In the genomic region with DNA sequence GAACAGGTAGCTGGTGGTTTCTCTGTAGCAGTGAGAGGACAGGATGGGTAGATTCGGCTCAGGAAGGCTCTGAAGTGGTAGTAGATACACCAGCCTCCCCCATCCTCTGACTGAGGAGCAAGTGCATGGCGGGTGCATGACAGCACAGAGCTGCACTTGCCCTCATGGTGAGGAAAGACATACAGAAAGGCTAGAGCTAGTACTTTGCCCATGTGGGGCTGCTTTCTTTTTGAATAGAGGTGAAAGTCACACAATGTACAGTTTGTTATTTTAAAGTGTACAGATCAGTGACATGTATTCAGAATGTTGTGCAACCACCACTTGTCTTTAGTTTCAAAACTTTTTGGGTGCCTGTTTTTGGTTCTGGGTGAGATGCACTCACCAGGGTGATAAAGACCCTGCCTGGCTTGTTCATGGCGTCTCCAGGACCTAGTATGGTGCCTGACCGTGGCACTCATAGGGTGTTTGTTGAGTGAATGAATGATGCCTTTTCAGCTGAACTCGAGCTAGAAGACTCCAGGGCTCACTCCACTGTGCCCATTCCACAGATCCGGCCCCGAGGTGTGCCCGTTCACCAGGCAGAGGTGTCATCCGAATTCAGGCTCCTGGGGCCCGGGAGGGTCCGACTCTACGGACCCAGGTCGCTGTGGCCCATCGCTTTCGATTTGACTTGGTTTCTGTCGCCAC, we compare ENCODE assay signal across 8 cellular contexts. TPM values are rescaled to one million over a fixed set of nuclear protein-coding genes. Genes with fewer than 3 reads are reported as not detected.
DNase-seq lines count a peak whose midpoint lies in the region; ATAC-seq, FAIRE-seq and TF ChIP-seq lines count a peak whose summit lies in the region.

No MANE protein-coding gene starts in this region.

- no peak for TF ChIP-seq CTCF in RWPE2 (IDR thresholded peaks at IDR 0.05; ENCODE audit: poor library complexity, severe bottlenecking)

- WGBS in small intestine, 3 donors, result 20 to 22% (median 21%) methylated on average over 15 to 16 of the region's 16 CpGs

- H3K36me3 ChIP-seq in RWPE2 (ENCODE audit: low read depth) (peaks cover 18% of the 10 kb centered on the region), small intestine (ENCODE audit: control insufficient read depth in 2 of 2, insufficient read depth in 2 of 2, low read length in 2 of 2) (peaks cover 0 to 11% of the 10 kb centered on the region in 2 donors)

- H3K4me3 ChIP-seq in RWPE2 (ENCODE audit: severe bottlenecking), result no peak overlapping the region
- peak overlapping the region; percentile 47 to 66 for H3K4me3 ChIP-seq in small intestine (ENCODE audit: low read depth in 1 of 2, low read length in 2 of 2)

- DNase-seq in Right ventricle myocardium inferior (ENCODE audit: missing footprints) (no peak), left ventricle myocardium superior (no peak), RWPE2 (ENCODE audit: low spot score) (no peak), fibroblast of gingiva (ENCODE audit: low read depth) (peak; percentile 14), small intestine (peak; percentile 37), NCI-H1694 treated with DMSO at 0.1 percent for 48 hours (lab: John Stamatoyannopoulos, UW) (no peak), HT-29 (ENCODE audit: low spot score) (no peak), middle frontal gyrus (ENCODE audit: extremely low spot score, low spot score) (no peak)

- H3K4me1 ChIP-seq in RWPE2 (ENCODE audit: insufficient read depth, poor library complexity, severe bottlenecking) (peaks cover 17% of the 10 kb centered on the region), small intestine (ENCODE audit: control insufficient read depth in 2 of 2, insufficient read depth in 1 of 2, low read depth in 1 of 2, low read length in 1 of 2) (peaks cover 7 to 16% of the 10 kb centered on the region in 2 donors)

- intact Hi-C loops in Right ventricle myocardium inferior (cut with DNase I), result no loop called here
- intact Hi-C loops in left ventricle myocardium superior (cut with micrococcal nuclease), result no loop called here

- H3K9me3 ChIP-seq in RWPE2 (ENCODE audit: severe bottlenecking), result no peaks in the 10 kb centered on the region
- H3K9me3 ChIP-seq in small intestine (ENCODE audit: control insufficient read depth, low read depth), result no peaks in the 10 kb centered on the region

- peak overlapping the region; percentile 69 for H3K27ac ChIP-seq in RWPE2 (ENCODE audit: poor library complexity, severe bottlenecking)
- H3K27ac ChIP-seq in small intestine (ENCODE audit: low read depth in 1 of 2, low read length in 1 of 2), result peak overlapping the region; percentile 93 to 98

- peak; percentile 1 for ATAC-seq in Right ventricle myocardium inferior
- no peak for ATAC-seq in left ventricle myocardium superior
- ATAC-seq in RWPE2 (ENCODE audit: low read depth), result no peak

- H3K27me3 ChIP-seq in RWPE2 (ENCODE audit: insufficient read depth, poor library complexity, severe bottlenecking) (no peaks in the 10 kb centered on the region), small intestine (ENCODE audit: control insufficient read depth in 2 of 2, insufficient read depth in 2 of 2, low read length in 2 of 2) (no peaks in the 10 kb centered on the region)

- FAIRE-seq in small intestine (lab: Jason Lieb, UNC), result no peak

RNA-seq across cellular contexts. Expression of a gene that starts 0.4 kb away (rescaled TPM):
- total RNA-seq in Right ventricle myocardium inferior (62.1 TPM), left ventricle myocardium superior (54.8 TPM)
- polyA plus RNA-seq in small intestine, result 100 to 1,000 TPM in 1 of 3 donors, 10 to 100 TPM in 2; 80.1 to 110 (median 92.6) TPM
- total RNA-seq in HT-29 (2014; rRNA removed; shearing (Covaris generic)), result 2.7 and 10.4 TPM in 2 replicates

RNA-seq across cellular contexts. Expression of a gene that starts 6.4 kb away (rescaled TPM):
- total RNA-seq in Right ventricle myocardium inferior (26.1 TPM), left ventricle myocardium superior (17.1 TPM)
- polyA plus RNA-seq in small intestine, result 1,000 to 10,000 TPM in 1 of 3 donors, 100 to 1,000 TPM in 2; 286 to 1,108 (median 952) TPM
- 92.3 and 93.1 TPM in 2 replicates for total RNA-seq in HT-29 (2014; rRNA removed; shearing (Covaris generic))

RNA-seq across cellular contexts. Expression of a gene that starts 11.7 kb away (rescaled TPM):
- total RNA-seq in Right ventricle myocardium inferior (87.8 TPM), left ventricle myocardium superior (89.9 TPM)
- 100 to 1,000 TPM; 171 to 234 (median 189) TPM for polyA plus RNA-seq in small intestine
- 107 and 109 TPM in 2 replicates for total RNA-seq in HT-29 (2014; rRNA removed; shearing (Covaris generic))

RNA-seq across cellular contexts. Expression of a gene that starts 18.7 kb away (rescaled TPM):
- total RNA-seq in Right ventricle myocardium inferior (10.8 TPM), left ventricle myocardium superior (14.9 TPM)
- polyA plus RNA-seq in small intestine, result 10 to 100 TPM; 12.5 to 40.0 (median 22.4) TPM
- 12.1 and 12.3 TPM in 2 replicates for total RNA-seq in HT-29 (2014; rRNA removed; shearing (Covaris generic))

RNA-seq across cellular contexts. Expression of a gene that starts 22.5 kb away (rescaled TPM):
- 26.9 TPM for total RNA-seq in Right ventricle myocardium inferior
- total RNA-seq in left ventricle myocardium superior, result 28.1 TPM
- polyA plus RNA-seq in small intestine, result 10 to 100 TPM in 1 of 3 donors, 1 to 10 TPM in 2; 9.2 to 23.5 (median 9.4) TPM
- total RNA-seq in HT-29 (2014; rRNA removed; shearing (Covaris generic)), result 23.9 and 38.8 TPM in 2 replicates

Comparison
In these comparisons a context has a peak if more than half of its experiments do, and no peak if none do; other contexts are left out.
1. DNase-seq: peak in fibroblast of gingiva (single experiment) and small intestine (single experiment); none in Right ventricle myocardium inferior (single experiment), left ventricle myocardium superior (single experiment), RWPE2 (single experiment), NCI-H1694 treated with DMSO at 0.1 percent for 48 hours (single experiment), HT-29 (single experiment) and middle frontal gyrus (single experiment).